1 cellular context compared by ENCODE assay signal in genomic region chr19:17402982-17403855, GRCh38.
A peak's percentile ranks its signal among the peaks of the same experiment; 100 is the strongest.
TF ChIP-seq lines count a peak whose summit lies in the region.

No MANE protein-coding gene starts in this region.

TF ChIP-seq in HepG2, 621 proteins besides CTCF, POLR2A, EP300 and RAD21:
- no peak for TF ChIP-seq CBX2 (IDR thresholded peaks at IDR 0.05; ENCODE audit: low read depth, low read length)
- TF ChIP-seq CBX2 (CRISPR knock-in tag; IDR thresholded peaks at IDR 0.05; ENCODE audit: low read depth): no peak
- peak; percentile 69; the same call in 1 of the 2 replicates for TF ChIP-seq ZBTB33 (CRISPR knock-in tag; IDR thresholded peaks at IDR 0.05)
- TF ChIP-seq AGO1 (IDR thresholded peaks at IDR 0.05; ENCODE audit: low read depth, low read length, poor library complexity, severe bottlenecking): peak; percentile 98
- TF ChIP-seq AGO2 (optimal IDR thresholded peaks at IDR 0.05; ENCODE audit: low read depth, low read length): peak; percentile 18
- TF ChIP-seq ZNF883 (CRISPR knock-in tag; IDR thresholded peaks at IDR 0.05; ENCODE audit: not compliant biosample characterization): no peak
- TF ChIP-seq FOXC1 (CRISPR knock-in tag; IDR thresholded peaks at IDR 0.05; ENCODE audit: borderline replicate concordance): no peak
TF ChIP-seq in HepG2: peak in this region for 3.
